1 cellular context compared by ENCODE assay signal in the genomic region with DNA sequence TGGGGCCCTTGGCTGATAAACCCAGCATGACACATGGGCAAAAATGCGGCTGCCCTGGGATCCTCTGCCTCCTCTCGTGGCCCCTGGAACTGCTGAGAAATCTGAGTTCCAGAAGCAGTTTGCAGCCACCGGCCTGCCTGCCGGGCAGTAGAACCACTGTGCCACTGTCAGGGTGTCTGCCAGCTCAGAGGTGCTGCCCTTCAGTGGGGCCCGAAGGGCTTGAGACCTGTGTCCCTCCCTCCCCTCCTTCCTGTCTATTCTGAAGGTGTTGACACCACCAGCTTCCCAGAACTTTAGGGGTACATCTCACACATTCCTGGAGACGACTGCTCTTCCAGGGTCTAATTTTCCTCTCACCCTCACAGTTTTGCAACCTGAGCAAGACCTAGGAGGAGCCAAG.
TF ChIP-seq lines count a peak whose summit lies in the region.

No MANE protein-coding gene starts in this region.

TF ChIP-seq in H1, 55 proteins besides CTCF, POLR2A, EP300 and RAD21 (continued from another document):
- TF ChIP-seq ATF2 (IDR thresholded peaks at IDR 0.05; ENCODE audit: low read length): no peak
- TF ChIP-seq RBBP5 (IDR thresholded peaks at IDR 0.05; ENCODE audit: borderline replicate concordance, low read depth, low read length): no peak
- no peak for TF ChIP-seq KDM4A (IDR thresholded peaks at IDR 0.05; ENCODE audit: low read depth, low read length, severe bottlenecking)
- no peak for TF ChIP-seq POLR2AphosphoS5 (IDR thresholded peaks at IDR 0.05; ENCODE audit: low read depth, low read length)
- TF ChIP-seq, protein P1, sequence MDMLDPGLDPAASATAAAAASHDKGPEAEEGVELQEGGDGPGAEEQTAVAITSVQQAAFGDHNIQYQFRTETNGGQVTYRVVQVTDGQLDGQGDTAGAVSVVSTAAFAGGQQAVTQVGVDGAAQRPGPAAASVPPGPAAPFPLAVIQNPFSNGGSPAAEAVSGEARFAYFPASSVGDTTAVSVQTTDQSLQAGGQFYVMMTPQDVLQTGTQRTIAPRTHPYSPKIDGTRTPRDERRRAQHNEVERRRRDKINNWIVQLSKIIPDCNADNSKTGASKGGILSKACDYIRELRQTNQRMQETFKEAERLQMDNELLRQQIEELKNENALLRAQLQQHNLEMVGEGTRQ (IDR thresholded peaks at IDR 0.05; ENCODE audit: low read length): no peak
- no peak for TF ChIP-seq CTBP2 (IDR thresholded peaks at IDR 0.05; ENCODE audit: borderline replicate concordance, insufficient read depth, insufficient read length, low read length)
